In the genomic region with DNA sequence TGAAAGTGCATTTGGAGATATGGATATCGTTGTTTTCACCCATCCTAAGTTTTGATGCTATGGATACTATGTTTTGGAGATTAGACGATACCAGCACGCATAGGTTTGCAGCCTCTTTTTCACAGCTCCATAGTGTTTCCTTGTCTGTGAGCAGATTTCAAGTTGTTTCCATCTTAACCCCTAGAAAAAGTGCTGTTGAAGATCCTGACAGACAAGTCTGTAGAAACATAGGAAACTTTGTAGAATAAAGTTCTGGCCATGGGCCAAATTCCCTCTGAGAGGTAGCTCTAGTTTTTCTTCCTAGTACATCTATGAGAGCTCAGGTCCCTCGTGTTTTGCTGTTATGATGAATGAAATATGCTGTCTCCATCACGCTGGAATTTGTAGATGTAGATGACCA, we compare ENCODE assay signal across 23 cellular contexts.
"Had no signal": no experiment of that assay in that cellular context is flagged by ENCODE, and none has a peak within 500 bp of the region (broad histone marks: within the 10 kb centered on the region; RNA-seq: fewer than 3 reads in every experiment).

No MANE protein-coding gene starts in this region.

- H3K4me1 ChIP-seq: psoas muscle had no signal

- H3K4me3 ChIP-seq: heart right ventricle, left lung, pancreas, psoas muscle, right atrium auricular region, thyroid gland had no signal

- DNase-seq: activated CD4-positive, alpha-beta memory T cell treated with anti-CD3 and anti-CD28 coated beads for 36 hours; activated CD4-positive, alpha-beta T cell treated with anti-CD3 and anti-CD28 coated beads for 48 hours; activated CD4-positive, CD25-positive, alpha-beta regulatory T cell; activated effector memory CD4-positive, alpha-beta T cell treated with Interleukin-2 at 50 U/mL for 16 hours; activated naive CD4-positive, alpha-beta T cell treated with anti-CD3 and anti-CD28 coated beads for 36 hours; activated naive CD8-positive, alpha-beta T cell treated with anti-CD3 and anti-CD28 coated beads, Interleukin-2, amount 10 ng/mL, durations not matched to agents 7 days and 5 days; activated T-cell treated with anti-CD3 and anti-CD28 coated beads, Interleukin-2, amount 50 U/mL, for 72 hours; amniotic stem cell; cerebellar nuclear complex; effector CD4-positive, alpha-beta T cell; heart right ventricle; left lung; naive thymus-derived CD8-positive, alpha-beta T cell; stimulated activated CD4-positive, alpha-beta T cell treated with anti-CD3 and anti-CD28 coated beads, Interleukin-4, amount 100 ng/mL, for 24 hours; substantia nigra; T-helper 17 cell; thyroid gland had no signal

- FAIRE-seq: bronchial epithelial cell, endometrium, pancreas, urothelium cell line had no signal

- H3K9me3 ChIP-seq: heart right ventricle, left lung, pancreas, psoas muscle, right atrium auricular region, thyroid gland had no signal

- H3K27me3 ChIP-seq: heart right ventricle, left lung, pancreas, right atrium auricular region, thyroid gland had no signal

- H3K36me3 ChIP-seq: heart right ventricle, left lung, pancreas, right atrium auricular region, thyroid gland had no signal

- H3K27ac ChIP-seq: pancreas, psoas muscle, thyroid gland had no signal

- ATAC-seq: activated T-cell treated with anti-CD3 and anti-CD28 coated beads, Interleukin-2, amount 50 U/mL, for 72 hours; heart right ventricle; left lung; naive thymus-derived CD8-positive, alpha-beta T cell; pancreas; psoas muscle; T-helper 17 cell had no signal
